In genomic region chr17:3935140-3935542, GRCh38 we compare ENCODE assay signal across 9 cellular contexts. TPM values are rescaled to one million over a fixed set of nuclear protein-coding genes. Genes with fewer than 3 reads are reported as not detected.
A peak's percentile ranks its signal among the peaks of the same experiment; 100 is the strongest.
DNase-seq lines count a peak whose midpoint lies in the region; ATAC-seq and TF ChIP-seq lines count a peak whose summit lies in the region.
"Had no signal": no experiment of that assay in that cellular context is flagged by ENCODE, and none has a peak within 500 bp of the region (broad histone marks: within the 10 kb centered on the region; RNA-seq: fewer than 3 reads in every experiment).

No MANE protein-coding gene starts in this region.

- H3K27me3 Mint-ChIP-seq in Caco-2 (ENCODE audit: insufficient read depth, unreplicated experiment) (no peaks in the 10 kb centered on the region), HFFc6 (ENCODE audit: insufficient read depth) (peaks cover 6% of the 10 kb centered on the region), memory B cell (no peaks in the 10 kb centered on the region)

- H3K36me3 ChIP-seq in Caco-2 (ENCODE audit: control insufficient read depth, insufficient read depth, low read length) (no peaks in the 10 kb centered on the region), RWPE2 (ENCODE audit: low read depth) (no peaks in the 10 kb centered on the region)

- H3K9me3 Mint-ChIP-seq in Caco-2 (ENCODE audit: unreplicated experiment) (no peaks in the 10 kb centered on the region), HFFc6 (no peaks in the 10 kb centered on the region), memory B cell (no peaks in the 10 kb centered on the region)

- ATAC-seq in RWPE2 (ENCODE audit: low read depth) (peak; percentile 87), memory B cell (ENCODE audit: low read depth) (peak; percentile 90), HG02884 (IDR thresholded peaks at IDR 0.05; ENCODE audit: unreplicated experiment) (no peak), GM21367 (IDR thresholded peaks at IDR 0.05; ENCODE audit: unreplicated experiment) (no peak)

- no peak overlapping the region for H3K27ac ChIP-seq in RWPE2 (ENCODE audit: poor library complexity, severe bottlenecking)
- H3K27ac ChIP-seq: KMS-11 had no signal

- H3K4me3 Mint-ChIP-seq in Caco-2 (ENCODE audit: unreplicated experiment) (no peak overlapping the region), HFFc6 (no peak overlapping the region), memory B cell (no peak overlapping the region)

- H3K4me1 Mint-ChIP-seq in Caco-2 (ENCODE audit: low read depth, unreplicated experiment) (no peaks in the 10 kb centered on the region), HFFc6 (ENCODE audit: low read depth) (peaks cover 6% of the 10 kb centered on the region), memory B cell (peaks cover 8% of the 10 kb centered on the region)

- no peaks in the 10 kb centered on the region for H3K4me1 ChIP-seq in Caco-2
- H3K4me1 ChIP-seq in RWPE2 (ENCODE audit: insufficient read depth, poor library complexity, severe bottlenecking) = no peaks in the 10 kb centered on the region

- no peak overlapping the region for H3K4me3 ChIP-seq in Caco-2 (ENCODE audit: low read depth, low read length)
- no peak overlapping the region for H3K4me3 ChIP-seq in RWPE2 (ENCODE audit: severe bottlenecking)

- intact Hi-C loops in Caco-2 (cut with micrococcal nuclease; ENCODE audit: unreplicated experiment) = loop anchor here (1.0 kb wide), 1 partner anchor 69 kb away; no protein-coding TSS in a partner anchor

- H3K27ac Mint-ChIP-seq in Caco-2 (ENCODE audit: unreplicated experiment) (no peak overlapping the region), HFFc6 (no peak overlapping the region), memory B cell (peak overlapping the region; percentile 63)

- no peaks in the 10 kb centered on the region for H3K9me3 ChIP-seq in Caco-2
- H3K9me3 ChIP-seq in RWPE2 (ENCODE audit: severe bottlenecking) = no peaks in the 10 kb centered on the region

- peak; percentile 67 to 68 for DNase-seq in Caco-2
- DNase-seq in HFFc6 = peak; percentile 45
- DNase-seq in RWPE2 (ENCODE audit: low spot score) = no peak
- peak; percentile 13 for DNase-seq in effector CD8-positive, alpha-beta T cell (lab: John Stamatoyannopoulos, UW)
- DNase-seq in memory B cell (ENCODE audit: low spot score in 2 of 2) = peak in 1 of 2 donors; percentile 38
- DNase-seq in GF-D8 (lab: John Stamatoyannopoulos, UW) = no peak

- no peaks in the 10 kb centered on the region for H3K27me3 ChIP-seq in Caco-2 (replicated peaks; ENCODE audit: control insufficient read depth, insufficient read depth, low read length)
- no peaks in the 10 kb centered on the region for H3K27me3 ChIP-seq in RWPE2 (ENCODE audit: insufficient read depth, poor library complexity, severe bottlenecking)

- POLR2A ChIA-PET in Caco-2 (lab: Charles Lee) = no interaction called here

- TF ChIP-seq CTCF in Caco-2 (IDR thresholded peaks at IDR 0.05; ENCODE audit: insufficient read depth in 1 of 2, low read depth in 1 of 2, low read length in 1 of 2, severe bottlenecking in 1 of 2, unreplicated experiment in 1 of 2) = peak; percentile 31 to 66
- peak; percentile 74 for TF ChIP-seq CTCF in HFFc6 (IDR thresholded peaks at IDR 0.05)
- peak; percentile 45 for TF ChIP-seq CTCF in RWPE2 (IDR thresholded peaks at IDR 0.05; ENCODE audit: poor library complexity, severe bottlenecking)

- no TSS peak for BruUV-seq in Caco-2 (replicated peaks; lab: Mats Ljungman, UMichigan)

- no peaks in the 10 kb centered on the region for H3K36me3 Mint-ChIP-seq in Caco-2 (ENCODE audit: insufficient read depth, unreplicated experiment)
- H3K36me3 Mint-ChIP-seq in HFFc6 (ENCODE audit: low read depth) = no peaks in the 10 kb centered on the region
- peaks cover 37% of the 10 kb centered on the region for H3K36me3 Mint-ChIP-seq in memory B cell

- CTCF ChIA-PET in Caco-2 (lab: Charles Lee) = interaction anchor here (1.2 to 1.5 kb wide), 2 partner anchors 30 to 69 kb away, joined by 5 to 7 read pairs; no protein-coding TSS in a partner anchor

RNA-seq across cellular contexts. Expression of gene P2RX1, which starts 18.9 kb away (rescaled TPM):
- 0.23 TPM in 1 of 2 replicates, not detected in the other for total RNA-seq in Caco-2 (2022)
- under 1 TPM in 1 of 6 experiments, not detected in 5; 0.08 TPM for total RNA-seq in HFFc6 (2021; fragmentation: NEBNext Ultra II Directional; extraction: Animal tissue kit (Norgen Biotek cat#: 25700))

RNA-seq across cellular contexts. Expression of gene ATP2A3, which starts 29.1 kb away (rescaled TPM):
- total RNA-seq in Caco-2 (2022) = 8.0 and 8.2 TPM in 2 replicates
- total RNA-seq in HFFc6 (2021; fragmentation: NEBNext Ultra II Directional; extraction: Animal tissue kit (Norgen Biotek cat#: 25700)) = under 1 TPM; 0.05 to 0.12 (median 0.08) TPM

RNA-seq across cellular contexts. Expression of gene CAMKK1, which starts 42.3 kb away (rescaled TPM):
- total RNA-seq in Caco-2 (2022) = 1.4 and 1.9 TPM in 2 replicates
- 1 to 10 TPM; 5.4 to 6.9 (median 6.0) TPM for total RNA-seq in HFFc6 (2021; fragmentation: NEBNext Ultra II Directional; extraction: Animal tissue kit (Norgen Biotek cat#: 25700))

Comparison
In these comparisons a context has a peak if more than half of its experiments do, and no peak if none do; other contexts are left out.
1. DNase-seq: peak in Caco-2 (2 of 2), HFFc6 (single experiment) and effector CD8-positive, alpha-beta T cell (single experiment); none in RWPE2 (single experiment) and GF-D8 (single experiment).
2. ATAC-seq: peak in RWPE2 (single experiment) and memory B cell (single experiment); none in HG02884 (single experiment) and GM21367 (single experiment).
3. Peak in every context shown above with its lines, with median percentiles within 50 percentile points of each other: CTCF ChIP-seq.